ENCODE assay signal across 20 cellular contexts in the genomic region with DNA sequence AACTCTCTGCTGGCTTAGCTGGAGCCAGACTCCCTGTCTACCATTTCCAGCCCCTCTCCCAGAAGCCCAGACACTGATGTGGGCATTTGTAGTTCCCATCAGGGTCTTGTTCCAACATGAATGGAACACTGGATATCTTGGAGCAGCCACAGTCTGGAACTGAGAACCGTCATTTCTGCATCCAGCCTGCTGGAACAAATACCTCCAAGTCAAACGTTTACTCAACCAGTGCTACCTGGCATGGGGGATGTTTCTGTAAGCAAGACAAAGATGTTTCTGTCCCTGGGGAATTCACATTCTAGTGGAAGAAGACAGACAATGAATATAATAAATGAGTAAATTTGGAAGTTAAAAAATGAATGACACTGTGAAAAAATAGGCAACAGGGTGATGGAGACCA.
A peak's percentile ranks its signal among the peaks of the same experiment; 100 is the strongest.
DNase-seq lines count a peak whose midpoint lies in the region; ATAC-seq and TF ChIP-seq lines count a peak whose summit lies in the region.
"Had no signal": no experiment of that assay in that cellular context is flagged by ENCODE, and none has a peak within 500 bp of the region (broad histone marks: within the 10 kb centered on the region; RNA-seq: fewer than 3 reads in every experiment).

No MANE protein-coding gene starts in this region.

- no peak overlapping the region for H3K4me2 ChIP-seq in mesenchymal stem cell (ENCODE audit: low read length, poor library complexity, severe bottlenecking)

- H3K18ac ChIP-seq in mesenchymal stem cell (ENCODE audit: low read depth in 1 of 2, low read length in 2 of 2), result peak overlapping the region; percentile 23 to 54

- no peak for DNase-seq in T-helper 1 cell
- peak; percentile 18 for DNase-seq in GM12865 (ENCODE audit: low read depth)
- no peak for DNase-seq in mesenchymal stem cell
- DNase-seq in NCI-H1694 (lab: John Stamatoyannopoulos, UW), result no peak
- DNase-seq in SJCRH30, result no peak
- DNase-seq: activated naive CD8-positive, alpha-beta T cell treated with anti-CD3 and anti-CD28 coated beads, Interleukin-2, amount 10 ng/mL, durations not matched to agents 7 days and 5 days; CD4-positive, CD25-positive, alpha-beta regulatory T cell; gastrocnemius medialis; GOT3; hippocampal formation; immature natural killer cell; NCI-H69; nucleus accumbens; stomach; T-cell; tibial artery had no signal

- no peak overlapping the region for H3K4me3 Mint-ChIP-seq in T-helper 1 cell treated with Interleukin-12 subunit alpha and Interleukin-12 subunit beta and Interleukin-4 antibody, amounts not matched to agents 30 μg/mL and 1 μg/mL, for 36 hours
- H3K4me3 Mint-ChIP-seq: activated naive CD8-positive, alpha-beta T cell treated with anti-CD3 and anti-CD28 coated beads, Interleukin-2, amount 10 ng/mL, durations not matched to agents 7 days and 5 days; CD4-positive, CD25-positive, alpha-beta regulatory T cell; immature natural killer cell; T-cell had no signal

- no peak overlapping the region for H3K23ac ChIP-seq in mesenchymal stem cell (ENCODE audit: low read length in 2 of 2)

- no peak overlapping the region for H4K8ac ChIP-seq in mesenchymal stem cell (ENCODE audit: low read length)

- no peak overlapping the region for H3K14ac ChIP-seq in mesenchymal stem cell (ENCODE audit: low read length in 2 of 2)

- WGBS in mesenchymal stem cell, result 79% methylated on average over 2 of the region's 2 CpGs

- peak overlapping the region in 1 of 2 experiments; percentile 10 for H2BK12ac ChIP-seq in mesenchymal stem cell (ENCODE audit: low read length in 2 of 2)

- ATAC-seq in GM21825 (IDR thresholded peaks at IDR 0.05; ENCODE audit: unreplicated experiment), result no peak
- ATAC-seq: gastrocnemius medialis, left lobe of liver, T-cell had no signal

- no peaks in the 10 kb centered on the region for H3K27me3 ChIP-seq in mesenchymal stem cell (ENCODE audit: control insufficient read depth in 1 of 2, insufficient read depth in 1 of 2, low read length in 2 of 2)
- no peaks in the 10 kb centered on the region for H3K27me3 ChIP-seq in SJCRH30
- H3K27me3 ChIP-seq: gastrocnemius medialis, stomach, tibial artery had no signal

- no peak overlapping the region for H3K9ac ChIP-seq in mesenchymal stem cell (ENCODE audit: low read length)

- no peaks in the 10 kb centered on the region for H3K79me1 ChIP-seq in mesenchymal stem cell (replicated peaks; ENCODE audit: low read length, poor library complexity, severe bottlenecking)

- no peak overlapping the region for H3K4me3 ChIP-seq in GM12865 (ENCODE audit: low read depth, low read length)
- no peak overlapping the region for H3K4me3 ChIP-seq in mesenchymal stem cell (ENCODE audit: insufficient read depth in 1 of 2, low read depth in 1 of 2, low read length in 2 of 2)
- no peak overlapping the region for H3K4me3 ChIP-seq in SJCRH30
- H3K4me3 ChIP-seq: gastrocnemius medialis, stomach, tibial artery had no signal

- peak overlapping the region; percentile 71 for H2BK120ac ChIP-seq in mesenchymal stem cell (ENCODE audit: low read depth, low read length)

- H3K27me3 Mint-ChIP-seq in T-helper 1 cell treated with Interleukin-12 subunit alpha and Interleukin-12 subunit beta and Interleukin-4 antibody, amounts not matched to agents 30 μg/mL and 1 μg/mL, for 36 hours (ENCODE audit: low read depth), result no peaks in the 10 kb centered on the region
- H3K27me3 Mint-ChIP-seq: activated naive CD8-positive, alpha-beta T cell treated with anti-CD3 and anti-CD28 coated beads, Interleukin-2, amount 10 ng/mL, durations not matched to agents 7 days and 5 days; T-cell had no signal

- H3K27ac ChIP-seq in VCaP (peak overlapping the region; percentile 58; the same call in 1 of the 2 replicates), mesenchymal stem cell (ENCODE audit: low read length, poor library complexity, severe bottlenecking) (no peak overlapping the region), SJCRH30 (no peak overlapping the region)
- H3K27ac ChIP-seq: gastrocnemius medialis, tibial artery had no signal

- H3K4me1 ChIP-seq in mesenchymal stem cell (ENCODE audit: control insufficient read depth, insufficient read depth, low read depth, low read length) (peaks cover 25% of the 10 kb centered on the region), SJCRH30 (peaks cover 10% of the 10 kb centered on the region; the same call in 1 of the 2 replicates)
- H3K4me1 ChIP-seq: gastrocnemius medialis had no signal

- H3K36me3 ChIP-seq in mesenchymal stem cell (ENCODE audit: control insufficient read depth in 1 of 2, insufficient read depth in 2 of 2, low read depth in 1 of 2, low read length in 2 of 2) (no peaks in the 10 kb centered on the region), SJCRH30 (no peaks in the 10 kb centered on the region)
- H3K36me3 ChIP-seq: gastrocnemius medialis, stomach, tibial artery had no signal

- no peak overlapping the region for H2AFZ ChIP-seq in mesenchymal stem cell (ENCODE audit: low read depth, low read length)

- H4K91ac ChIP-seq in mesenchymal stem cell (ENCODE audit: low read length), result no peak overlapping the region

- H3K4me1 Mint-ChIP-seq in T-helper 1 cell treated with Interleukin-12 subunit alpha and Interleukin-12 subunit beta and Interleukin-4 antibody, amounts not matched to agents 30 μg/mL and 1 μg/mL, for 36 hours (ENCODE audit: low read depth), result peaks cover 50% of the 10 kb centered on the region

- H3K9me3 Mint-ChIP-seq in T-helper 1 cell treated with Interleukin-12 subunit alpha and Interleukin-12 subunit beta and Interleukin-4 antibody, amounts not matched to agents 30 μg/mL and 1 μg/mL, for 36 hours, result peaks cover 6% of the 10 kb centered on the region
- H3K9me3 Mint-ChIP-seq: activated naive CD8-positive, alpha-beta T cell treated with anti-CD3 and anti-CD28 coated beads, Interleukin-2, amount 10 ng/mL, durations not matched to agents 7 days and 5 days; CD4-positive, CD25-positive, alpha-beta regulatory T cell; immature natural killer cell; T-cell had no signal

- TF ChIP-seq CTCF in GM12865 (IDR thresholded peaks at IDR 0.05; ENCODE audit: insufficient read depth, low read depth, low read length, missing control alignments), result no peak
- TF ChIP-seq CTCF in VCaP (conservative IDR thresholded peaks at IDR 0.05), result no peak

- peak overlapping the region; percentile 11 for H2BK5ac ChIP-seq in mesenchymal stem cell (ENCODE audit: low read depth, low read length, poor library complexity, severe bottlenecking)

- H3K9me3 ChIP-seq in mesenchymal stem cell (ENCODE audit: control insufficient read depth, low read length), result no peaks in the 10 kb centered on the region
- no peaks in the 10 kb centered on the region for H3K9me3 ChIP-seq in SJCRH30 (replicated peaks)
- H3K9me3 ChIP-seq: gastrocnemius medialis, stomach, tibial artery had no signal

- peak overlapping the region; percentile 37 for H2BK15ac ChIP-seq in mesenchymal stem cell (ENCODE audit: low read depth, poor library complexity, severe bottlenecking)

- no peak overlapping the region for H3K4ac ChIP-seq in mesenchymal stem cell (ENCODE audit: low read depth in 1 of 2, low read length in 2 of 2)

- peak overlapping the region; percentile 76 for H3K27ac Mint-ChIP-seq in T-helper 1 cell treated with Interleukin-12 subunit alpha and Interleukin-12 subunit beta and Interleukin-4 antibody, amounts not matched to agents 30 μg/mL and 1 μg/mL, for 36 hours
- H3K27ac Mint-ChIP-seq: activated naive CD8-positive, alpha-beta T cell treated with anti-CD3 and anti-CD28 coated beads, Interleukin-2, amount 10 ng/mL, durations not matched to agents 7 days and 5 days; immature natural killer cell had no signal

- H3K36me3 Mint-ChIP-seq in T-helper 1 cell treated with Interleukin-12 subunit alpha and Interleukin-12 subunit beta and Interleukin-4 antibody, amounts not matched to agents 30 μg/mL and 1 μg/mL, for 36 hours (ENCODE audit: low read depth), result peaks cover 8% of the 10 kb centered on the region
- H3K36me3 Mint-ChIP-seq: activated naive CD8-positive, alpha-beta T cell treated with anti-CD3 and anti-CD28 coated beads, Interleukin-2, amount 10 ng/mL, durations not matched to agents 7 days and 5 days; CD4-positive, CD25-positive, alpha-beta regulatory T cell; immature natural killer cell; T-cell had no signal

- peak overlapping the region; percentile 42 for H2AK5ac ChIP-seq in mesenchymal stem cell (ENCODE audit: low read length, severe bottlenecking)
